8 cellular contexts compared by ENCODE assay signal in the genomic region with DNA sequence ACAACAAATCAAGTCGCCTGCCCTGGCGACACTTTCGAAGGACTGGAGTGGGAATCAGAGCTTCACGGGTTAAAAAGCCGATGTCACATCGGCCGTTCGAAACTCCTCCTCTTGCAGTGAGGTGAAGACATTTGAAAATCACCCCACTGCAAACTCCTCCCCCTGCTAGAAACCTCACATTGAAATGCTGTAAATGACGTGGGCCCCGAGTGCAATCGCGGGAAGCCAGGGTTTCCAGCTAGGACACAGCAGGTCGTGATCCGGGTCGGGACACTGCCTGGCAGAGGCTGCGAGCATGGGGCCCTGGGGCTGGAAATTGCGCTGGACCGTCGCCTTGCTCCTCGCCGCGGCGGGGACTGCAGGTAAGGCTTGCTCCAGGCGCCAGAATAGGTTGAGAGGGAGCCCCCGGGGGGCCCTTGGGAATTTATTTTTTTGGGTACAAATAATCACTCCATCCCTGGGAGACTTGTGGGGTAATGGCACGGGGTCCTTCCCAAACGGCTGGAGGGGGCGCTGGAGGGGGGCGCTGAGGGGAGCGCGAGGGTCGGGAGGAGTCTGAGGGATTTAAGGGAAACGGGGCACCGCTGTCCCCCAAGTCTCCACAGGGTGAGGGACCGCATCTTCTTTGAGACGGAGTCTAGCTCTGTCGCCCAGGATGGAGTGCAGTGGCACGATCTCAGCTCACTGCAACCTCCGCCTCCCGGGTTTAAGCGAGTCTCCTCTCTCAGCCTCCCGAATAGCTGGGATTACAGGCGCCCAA. TPM values are rescaled to one million over a fixed set of nuclear protein-coding genes. Genes with fewer than 3 reads are reported as not detected.
DNase-seq lines count a peak whose midpoint lies in the region; ATAC-seq, FAIRE-seq and TF ChIP-seq lines count a peak whose summit lies in the region.

A gene (plus strand): TSS at position 210 of the 760 bp plus-strand sequence. CDS start 86 bp downstream, at position 296.

- FAIRE-seq in RCC 7860 (lab: Jason Lieb, UNC), result peak; percentile 74

- no peak for TF ChIP-seq CTCF in mucosa of descending colon (IDR thresholded peaks at IDR 0.05)

- H3K36me3 ChIP-seq in mucosa of descending colon (ENCODE audit: low read depth), result no peaks in the 10 kb centered on the region

- peaks cover 45% of the 10 kb centered on the region for H3K36me3 Mint-ChIP-seq in activated T-cell treated with anti-CD3 and anti-CD28 coated beads, Interleukin-2, amount 50 U/mL, for 24 hours (ENCODE audit: low read depth)

- H3K9me3 Mint-ChIP-seq in activated T-cell treated with anti-CD3 and anti-CD28 coated beads, Interleukin-2, amount 50 U/mL, for 24 hours, result no peaks in the 10 kb centered on the region

- DNase-seq in ELR (ENCODE audit: low read depth), result peak; percentile 94
- DNase-seq in KG1 (lab: John Stamatoyannopoulos, UW), result peak; percentile 68
- DNase-seq in RCC 7860 (ENCODE audit: low spot score), result peak; percentile 90
- DNase-seq in activated T-cell treated with anti-CD3 and anti-CD28 coated beads, Interleukin-2, amount 50 U/mL, for 24 hours, result peak; percentile 78
- DNase-seq in erythroblast (lab: John Stamatoyannopoulos, UW), result peak; percentile 90
- peak; percentile 89 to 93 (median 90) for DNase-seq in mucosa of descending colon
- peak; percentile 56 for DNase-seq in stimulated activated CD8-positive, alpha-beta memory T cell treated with anti-CD3 and anti-CD28 coated beads, Interleukin-4, amount 100 ng/mL, for 24 hours (ENCODE audit: low read depth)

- peak; percentile 69 for ATAC-seq in mucosa of descending colon
- no peak for ATAC-seq in HG03196 (IDR thresholded peaks at IDR 0.05; ENCODE audit: unreplicated experiment)

- no peaks in the 10 kb centered on the region for H3K9me3 ChIP-seq in mucosa of descending colon

- H3K27me3 Mint-ChIP-seq in activated T-cell treated with anti-CD3 and anti-CD28 coated beads, Interleukin-2, amount 50 U/mL, for 24 hours, result no peaks in the 10 kb centered on the region

- peak; percentile 99 for TF ChIP-seq POLR2A in erythroblast (IDR thresholded peaks at IDR 0.05; ENCODE audit: low read length)

- peak within 1 kb of the TSS; percentile 98 for H3K4me3 Mint-ChIP-seq in activated T-cell treated with anti-CD3 and anti-CD28 coated beads, Interleukin-2, amount 50 U/mL, for 24 hours

- H3K27ac Mint-ChIP-seq in activated T-cell treated with anti-CD3 and anti-CD28 coated beads, Interleukin-2, amount 50 U/mL, for 24 hours, result peak within 1 kb of the TSS; percentile 100

- H3K4me1 ChIP-seq in mucosa of descending colon (ENCODE audit: low read depth), result peaks cover 36% of the 10 kb centered on the region

- intact Hi-C loops in mucosa of descending colon (cut with DNase I, micrococcal nuclease), result loop anchor here in 1 of 2 donors (10.0 kb wide), 1 partner anchor 55 kb away; no protein-coding TSS in a partner anchor

- peak within 1 kb of the TSS; percentile 64 for H3K4me3 ChIP-seq in mucosa of descending colon

- H3K4me1 Mint-ChIP-seq in activated T-cell treated with anti-CD3 and anti-CD28 coated beads, Interleukin-2, amount 50 U/mL, for 24 hours (ENCODE audit: low read depth), result peaks cover 48% of the 10 kb centered on the region

RNA-seq across cellular contexts. Expression of the gene that starts here (rescaled TPM):
- total RNA-seq in mucosa of descending colon, result 100 to 1,000 TPM in 2 of 3 donors, 10 to 100 TPM in 1; 83.9 to 147 (median 116) TPM
